In the genomic region with DNA sequence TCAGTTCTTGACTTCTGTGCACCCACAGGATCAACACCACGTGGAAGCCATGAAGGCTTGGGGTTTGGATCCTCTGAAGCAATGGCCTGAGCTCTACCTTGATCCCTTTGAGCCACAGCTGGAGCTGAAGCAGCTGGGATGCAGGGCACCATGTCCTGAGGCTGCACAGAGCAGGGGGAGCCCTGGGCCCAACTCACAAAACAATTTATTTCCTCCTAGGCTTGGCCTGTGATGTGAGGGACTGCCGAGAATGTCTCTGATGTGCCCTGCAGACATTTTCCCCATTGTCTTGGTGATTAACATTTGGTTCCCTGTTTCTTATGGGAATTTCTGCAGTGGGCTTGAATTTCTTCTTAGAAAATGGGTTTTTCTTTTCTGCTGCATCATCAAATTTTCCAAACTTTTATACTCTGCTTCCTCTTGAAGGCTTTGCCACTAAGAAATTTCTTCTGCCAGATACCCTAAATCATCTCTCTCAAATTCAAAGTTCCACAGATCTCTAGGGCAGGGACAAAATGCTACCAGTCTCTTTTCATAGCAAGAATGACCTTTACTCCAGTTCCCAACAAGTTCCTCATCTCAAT, we compare ENCODE assay signal across 17 cellular contexts.
"Had no signal": no experiment of that assay in that cellular context is flagged by ENCODE, and none has a peak within 500 bp of the region (broad histone marks: within the 10 kb centered on the region; RNA-seq: fewer than 3 reads in every experiment).

No MANE protein-coding gene starts in this region.

- H3K9me3 ChIP-seq: gastrocnemius medialis, heart right ventricle, neutrophil, sigmoid colon had no signal

- H3K4me3 Mint-ChIP-seq: naive B cell had no signal

- DNase-seq: effector memory CD4-positive, alpha-beta T cell; gastrocnemius medialis; heart right ventricle; hypothalamus; left colon; left ventricle myocardium superior; mesenchymal stem cell; naive B cell; sigmoid colon; stimulated activated CD4-positive, alpha-beta T cell treated with anti-CD3 and anti-CD28 coated beads, Interleukin-2, amount 100 ng/mL, for 24 hours; stimulated activated CD4-positive, alpha-beta T cell treated with anti-CD3 and anti-CD28 coated beads, Interleukin-4, amount 100 ng/mL, for 4 hours; stimulated activated naive CD4-positive, alpha-beta T cell; trophoblast cell had no signal

- H3K36me3 Mint-ChIP-seq: naive B cell had no signal

- H3K27me3 Mint-ChIP-seq: naive B cell had no signal

- H3K27ac Mint-ChIP-seq: naive B cell had no signal

- H3K27me3 ChIP-seq: gastrocnemius medialis, heart right ventricle, neutrophil, sigmoid colon had no signal

- H3K4me3 ChIP-seq: gastrocnemius medialis, heart right ventricle, lung, sigmoid colon, skin epidermis had no signal

- H3K27ac ChIP-seq: gastrocnemius medialis, heart right ventricle, neutrophil, sigmoid colon, skin epidermis had no signal

- H3K4me1 Mint-ChIP-seq: naive B cell had no signal

- H3K36me3 ChIP-seq: gastrocnemius medialis, heart right ventricle, neutrophil, sigmoid colon had no signal

- ATAC-seq: esophagus mucosa, gastrocnemius medialis, heart right ventricle, left colon, left ventricle myocardium superior had no signal

- H3K4me1 ChIP-seq: gastrocnemius medialis, heart right ventricle, sigmoid colon had no signal
